Comparison of ENCODE assay signal across 17 cellular contexts in genomic region chr10:74187237-74187636, GRCh38. TPM values are rescaled to one million over a fixed set of nuclear protein-coding genes. Genes with fewer than 3 reads are reported as not detected.
DNase-seq lines count a peak whose midpoint lies in the region; ATAC-seq, FAIRE-seq and TF ChIP-seq lines count a peak whose summit lies in the region.
"Had no signal": no experiment of that assay in that cellular context is flagged by ENCODE, and none has a peak within 500 bp of the region (broad histone marks: within the 10 kb centered on the region; RNA-seq: fewer than 3 reads in every experiment).

No MANE protein-coding gene starts in this region.

- intact Hi-C loops in MCF 10A (cut with micrococcal nuclease) (no loop called here), breast epithelium (cut with DNase I; ENCODE audit: low total_unique reads) (no loop called here)

- H3K9me3 ChIP-seq in breast epithelium (no peaks in the 10 kb centered on the region), SK-N-MC (ENCODE audit: low read depth, low read length) (no peaks in the 10 kb centered on the region), keratinocyte (ENCODE audit: control insufficient read depth, low read depth, low read length) (no peaks in the 10 kb centered on the region)
- H3K9me3 ChIP-seq: suprapubic skin had no signal

- H3K9me1 ChIP-seq in keratinocyte (ENCODE audit: control insufficient read depth, extremely low read depth, insufficient read depth, low read length): no peaks in the 10 kb centered on the region

- no peak overlapping the region for H3K27ac ChIP-seq in breast epithelium
- H3K27ac ChIP-seq in SK-N-MC: peak overlapping the region; percentile 62; the same call in 1 of the 2 replicates
- H3K27ac ChIP-seq in keratinocyte (ENCODE audit: control insufficient read depth, insufficient read depth, low read length): peak overlapping the region; percentile 56
- H3K27ac ChIP-seq: brain microvascular endothelial cell, suprapubic skin had no signal

- no peak overlapping the region for H3K4me3 Mint-ChIP-seq in MCF 10A (ENCODE audit: unreplicated experiment)
- H3K4me3 Mint-ChIP-seq: activated T-helper 1 cell treated with anti-CD3 and anti-CD28 coated beads, Interleukin-12 subunit alpha, Interleukin-12 subunit beta, Interleukin-2, Interleukin-4 antibody, amounts not matched to agents 30 ng/mL and 10 ng/mL and 1 ng/mL, durations not matched to agents 14 hours and 24 hours and 36 hours; natural killer cell treated with Interleukin-12 subunit alpha and Interleukin-12 subunit beta and Interleukin-15 and Interleukin-18, amount 100 ng/mL, for 72 hours had no signal

- no peak overlapping the region for H2AFZ ChIP-seq in keratinocyte (ENCODE audit: control insufficient read depth, low read length)

- TF ChIP-seq POLR2A in breast epithelium (IDR thresholded peaks at IDR 0.05): no peak

- H3K36me3 Mint-ChIP-seq in MCF 10A (ENCODE audit: insufficient read depth, unreplicated experiment): no peaks in the 10 kb centered on the region
- H3K36me3 Mint-ChIP-seq: natural killer cell treated with Interleukin-12 subunit alpha and Interleukin-12 subunit beta and Interleukin-15 and Interleukin-18, amount 100 ng/mL, for 72 hours had no signal

- H3K27ac Mint-ChIP-seq in MCF 10A (ENCODE audit: low read depth, unreplicated experiment): peak overlapping the region; percentile 43
- H3K27ac Mint-ChIP-seq: activated T-helper 1 cell treated with anti-CD3 and anti-CD28 coated beads, Interleukin-12 subunit alpha, Interleukin-12 subunit beta, Interleukin-2, Interleukin-4 antibody, amounts not matched to agents 30 ng/mL and 10 ng/mL and 1 ng/mL, durations not matched to agents 14 hours and 24 hours and 36 hours; natural killer cell treated with Interleukin-12 subunit alpha and Interleukin-12 subunit beta and Interleukin-15 and Interleukin-18, amount 100 ng/mL, for 72 hours had no signal

- H3K36me3 ChIP-seq in breast epithelium (no peaks in the 10 kb centered on the region), SK-N-MC (ENCODE audit: insufficient read depth, low read length) (no peaks in the 10 kb centered on the region), keratinocyte (ENCODE audit: control insufficient read depth in 2 of 2, extremely low read depth in 1 of 2, insufficient read depth in 2 of 2, low read length in 2 of 2) (no peaks in the 10 kb centered on the region)
- H3K36me3 ChIP-seq: brain microvascular endothelial cell, suprapubic skin had no signal

- H3K4me1 Mint-ChIP-seq in MCF 10A (ENCODE audit: insufficient read depth, unreplicated experiment): peaks cover 28% of the 10 kb centered on the region

- H3K4me2 ChIP-seq in keratinocyte (ENCODE audit: control insufficient read depth, extremely low read depth, insufficient read depth, low read depth, low read length): peak overlapping the region; percentile 49

- no peaks in the 10 kb centered on the region for H3K9me3 Mint-ChIP-seq in MCF 10A (ENCODE audit: unreplicated experiment)
- H3K9me3 Mint-ChIP-seq: activated T-helper 1 cell treated with anti-CD3 and anti-CD28 coated beads, Interleukin-12 subunit alpha, Interleukin-12 subunit beta, Interleukin-2, Interleukin-4 antibody, amounts not matched to agents 30 ng/mL and 10 ng/mL and 1 ng/mL, durations not matched to agents 14 hours and 24 hours and 36 hours; natural killer cell treated with Interleukin-12 subunit alpha and Interleukin-12 subunit beta and Interleukin-15 and Interleukin-18, amount 100 ng/mL, for 72 hours had no signal

- TF ChIP-seq CTCF in MCF 10A (IDR thresholded peaks at IDR 0.05; ENCODE audit: unreplicated experiment) (no peak), breast epithelium (IDR thresholded peaks at IDR 0.05) (no peak), keratinocyte (optimal IDR thresholded peaks at IDR 0.05 in 1 of 3, IDR thresholded peaks at IDR 0.05 in 1 of 3, conservative IDR thresholded peaks at IDR 0.05 in 1 of 3; ENCODE audit: extremely low read depth in 1 of 3, insufficient read depth in 2 of 3, low read length in 3 of 3) (no peak)

- dilution Hi-C loops in keratinocyte (cut with MboI; ENCODE audit: extremely low pct_ligation_motif_present, low sequenced_read_pairs): no loop called here

- no peaks in the 10 kb centered on the region for H3K27me3 Mint-ChIP-seq in MCF 10A (ENCODE audit: insufficient read depth, unreplicated experiment)
- H3K27me3 Mint-ChIP-seq: natural killer cell treated with Interleukin-12 subunit alpha and Interleukin-12 subunit beta and Interleukin-15 and Interleukin-18, amount 100 ng/mL, for 72 hours had no signal

- no peak for DNase-seq in MCF 10A (ENCODE audit: unreplicated experiment)
- no peak for DNase-seq in breast epithelium (ENCODE audit: low spot score in 2 of 2)
- no peak for DNase-seq in SK-N-MC (ENCODE audit: low read depth, low spot score)
- no peak for DNase-seq in keratinocyte (ENCODE audit: low read depth, low spot score)
- DNase-seq in NCI-H526 treated with DMSO at 0.1 percent for 48 hours (lab: John Stamatoyannopoulos, UW): no peak
- DNase-seq: activated CD4-positive, alpha-beta T cell treated with anti-CD3 and anti-CD28 coated beads, Interleukin-2, amount 50 U/mL, for 4 hours; brain microvascular endothelial cell; foreskin melanocyte; kidney; NCI-H1930 had no signal

- no peak overlapping the region for H3K9ac ChIP-seq in SK-N-MC (ENCODE audit: insufficient read length)
- H3K9ac ChIP-seq in keratinocyte (ENCODE audit: control insufficient read depth, extremely low read depth, insufficient read depth, low read length): peak overlapping the region; percentile 9

- no peaks in the 10 kb centered on the region for H4K20me1 ChIP-seq in keratinocyte (ENCODE audit: control insufficient read depth, extremely low read depth, insufficient read depth, low read length)

- POLR2A ChIA-PET in MCF 10A (lab: Yijun Ruan, JAX): interaction anchor here (0.6 to 8.2 kb wide), 4 partner anchors 10 to 54 kb away, joined by 3 to 146 read pairs (median 10); partner anchors contain the start of genes ADK and AP3M1

- H3K4me3 ChIP-seq in breast epithelium: no peak overlapping the region
- H3K4me3 ChIP-seq in SK-N-MC: no peak overlapping the region
- peak overlapping the region in 1 of 3 experiments; percentile 10 for H3K4me3 ChIP-seq in keratinocyte (ENCODE audit: control insufficient read depth in 2 of 3, extremely low read depth in 1 of 3, insufficient read depth in 2 of 3, low read depth in 1 of 3, low read length in 3 of 3)
- H3K4me3 ChIP-seq: K562, suprapubic skin had no signal

- BruUV-seq in MCF 10A (replicated peaks; lab: Mats Ljungman, UMichigan): no TSS peak

- no peak for FAIRE-seq in keratinocyte (lab: Jason Lieb, UNC)
- FAIRE-seq: K562, kidney had no signal

- ATAC-seq in HG03280 (IDR thresholded peaks at IDR 0.05; ENCODE audit: unreplicated experiment) (no peak), HG03565 (IDR thresholded peaks at IDR 0.05; ENCODE audit: unreplicated experiment) (no peak), GM18502 (IDR thresholded peaks at IDR 0.05; ENCODE audit: poor library complexity, unreplicated experiment) (no peak)
- ATAC-seq: K562; natural killer cell treated with Interleukin-12 subunit alpha and Interleukin-12 subunit beta and Interleukin-15 and Interleukin-18, amount 100 ng/mL, for 72 hours had no signal

- H3K4me1 ChIP-seq in breast epithelium (peaks cover 0 to 6% of the 10 kb centered on the region in 2 donors), keratinocyte (ENCODE audit: control insufficient read depth, extremely low read depth, insufficient read depth, low read length) (peaks cover 36% of the 10 kb centered on the region)

- peaks cover 85% of the 10 kb centered on the region for H3K79me2 ChIP-seq in keratinocyte (ENCODE audit: control insufficient read depth, insufficient read depth, low read length)

- H3K27me3 ChIP-seq in breast epithelium (no peaks in the 10 kb centered on the region), keratinocyte (ENCODE audit: control insufficient read depth, extremely low read depth, insufficient read depth, low read length) (no peaks in the 10 kb centered on the region)
- H3K27me3 ChIP-seq: brain microvascular endothelial cell, suprapubic skin had no signal

- CTCF ChIA-PET in MCF 10A (lab: Yijun Ruan, JAX): no interaction called here

RNA-seq across cellular contexts. Expression of gene ADK, which starts 36.2 kb away (rescaled TPM):
- total RNA-seq in MCF 10A (2022): 96.6 and 98.6 TPM in 2 replicates
- total RNA-seq in breast epithelium: 10 to 100 TPM; 27.2 to 50.8 (median 40.0) TPM
- polyA plus RNA-seq in keratinocyte: 73.0 to 139 TPM (median 92.6 TPM) in 3 replicates
- 54.7 TPM for polyA plus RNA-seq in keratinocyte (2011; ENCODE audit: low read depth)
- polyA plus RNA-seq in keratinocyte (2011; cell fraction: cytosol; rRNA removed): 66.4 and 127 TPM in 2 replicates
- 54.4 and 63.4 TPM in 2 replicates for polyA plus RNA-seq in keratinocyte (2011; cell fraction: nucleus; rRNA removed)
- 58.0 and 90.5 TPM in 2 replicates for polyA plus RNA-seq in keratinocyte (2012; ENCODE audit: low replicate concordance)
- 12.8 to 83.9 TPM (median 38.5 TPM) in 3 replicates for polyA minus RNA-seq in keratinocyte
- 43.5 TPM for polyA minus RNA-seq in keratinocyte (2011; cell fraction: cytosol; rRNA and poly(A)+ RNA removed)
- 34.0 and 74.5 TPM in 2 replicates for polyA minus RNA-seq in keratinocyte (2011; cell fraction: nucleus; rRNA and poly(A)+ RNA removed)

RNA-seq across cellular contexts. Expression of gene AP3M1, which starts 36.6 kb away (rescaled TPM):
- total RNA-seq in MCF 10A (2022): 31.2 and 35.0 TPM in 2 replicates
- 10 to 100 TPM; 22.3 to 38.1 (median 23.2) TPM for total RNA-seq in breast epithelium
- polyA plus RNA-seq in keratinocyte: 37.1 to 53.5 TPM (median 44.1 TPM) in 3 replicates
- polyA plus RNA-seq in keratinocyte (2011; ENCODE audit: low read depth): 17.4 TPM
- polyA plus RNA-seq in keratinocyte (2011; cell fraction: cytosol; rRNA removed): 26.7 and 58.2 TPM in 2 replicates
- polyA plus RNA-seq in keratinocyte (2011; cell fraction: nucleus; rRNA removed): 46.9 and 58.5 TPM in 2 replicates
- polyA plus RNA-seq in keratinocyte (2012; ENCODE audit: low replicate concordance): 18.9 and 25.8 TPM in 2 replicates
- polyA minus RNA-seq in keratinocyte: 16.7 to 59.7 TPM (median 35.2 TPM) in 3 replicates
- 33.6 TPM for polyA minus RNA-seq in keratinocyte (2011; cell fraction: cytosol; rRNA and poly(A)+ RNA removed)
- polyA minus RNA-seq in keratinocyte (2011; cell fraction: nucleus; rRNA and poly(A)+ RNA removed): 24.9 and 45.7 TPM in 2 replicates

Comparison
In these comparisons a context has a peak if more than half of its experiments do, and no peak if none do; other contexts are left out.
1. H3K27ac ChIP-seq: peak in SK-N-MC (single experiment) and keratinocyte (single experiment); none in breast epithelium (0 of 2).